ENCODE assay signal across 24 cellular contexts in the genomic region with DNA sequence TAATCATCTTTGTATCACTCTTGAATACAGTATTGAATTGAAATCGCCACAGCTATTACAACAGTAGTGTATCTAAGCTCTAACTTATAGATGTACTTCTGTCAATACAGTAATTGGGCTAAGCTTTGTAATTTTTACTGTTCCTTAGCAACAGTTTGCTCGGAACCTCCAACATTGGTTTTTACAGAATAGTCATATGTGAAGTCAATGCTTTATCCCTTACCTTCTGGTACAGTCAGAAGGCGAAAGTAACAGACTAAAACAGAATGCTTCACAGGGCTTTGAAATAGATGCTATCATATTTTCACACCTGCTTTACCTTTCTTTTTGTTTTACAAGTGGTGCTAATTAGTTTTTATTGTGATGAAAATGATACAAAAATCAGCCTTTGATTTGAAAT.
"Had no signal": no experiment of that assay in that cellular context is flagged by ENCODE, and none has a peak within 500 bp of the region (broad histone marks: within the 10 kb centered on the region; RNA-seq: fewer than 3 reads in every experiment).

No MANE protein-coding gene starts in this region.

- FAIRE-seq: frontal cortex, keratinocyte had no signal

- ATAC-seq: effector memory CD8-positive, alpha-beta T cell; left ventricle myocardium superior; lower lobe of right lung; natural killer cell; psoas muscle; right cardiac atrium; stimulated activated memory B cell treated with anti-CD40 and anti-IgM and Interleukin-4, amounts not matched to agents 10 μg/mL and 1 μg/mL and 100 μg/mL, for 72 hours; stimulated activated naive CD8-positive, alpha-beta T cell treated with anti-CD3 and anti-CD28 coated beads, Interleukin-15, Interleukin-2, amounts not matched to agents 100 U/mL and 50 U/mL, for 24 hours had no signal

- H3K36me3 Mint-ChIP-seq: natural killer cell had no signal

- H3K9me3 Mint-ChIP-seq: effector memory CD8-positive, alpha-beta T cell; immature natural killer cell; memory B cell; natural killer cell; stimulated activated memory B cell treated with anti-CD40 and anti-IgM and Interleukin-4, amounts not matched to agents 10 μg/mL and 1 μg/mL and 100 μg/mL, for 72 hours; type B pancreatic cell had no signal

- H3K27ac Mint-ChIP-seq: effector memory CD8-positive, alpha-beta T cell; immature natural killer cell; memory B cell; natural killer cell; stimulated activated memory B cell treated with anti-CD40 and anti-IgM and Interleukin-4, amounts not matched to agents 10 μg/mL and 1 μg/mL and 100 μg/mL, for 72 hours; type B pancreatic cell had no signal

- DNase-seq: cortex of kidney; effector memory CD8-positive, alpha-beta T cell; hypothalamus; immature natural killer cell; left ventricle myocardium superior; lower lobe of right lung; natural killer cell; occipital lobe; ovary; posterior cingulate gyrus; psoas muscle; right cardiac atrium; sigmoid colon; stimulated activated CD4-positive, alpha-beta T cell treated with anti-CD3 and anti-CD28 coated beads, Interleukin-2, amount 100 ng/mL, for 24 hours; stimulated activated CD4-positive, alpha-beta T cell treated with anti-CD3 and anti-CD28 coated beads, Interleukin-4, amount 100 ng/mL, for 24 hours; stimulated activated naive CD8-positive, alpha-beta T cell treated with anti-CD3 and anti-CD28 coated beads, Interleukin-15, Interleukin-2, amounts not matched to agents 100 U/mL and 50 U/mL, for 24 hours; substantia nigra; testis; tibial artery had no signal
